ENCODE assay signal across 8 cellular contexts in the genomic region with DNA sequence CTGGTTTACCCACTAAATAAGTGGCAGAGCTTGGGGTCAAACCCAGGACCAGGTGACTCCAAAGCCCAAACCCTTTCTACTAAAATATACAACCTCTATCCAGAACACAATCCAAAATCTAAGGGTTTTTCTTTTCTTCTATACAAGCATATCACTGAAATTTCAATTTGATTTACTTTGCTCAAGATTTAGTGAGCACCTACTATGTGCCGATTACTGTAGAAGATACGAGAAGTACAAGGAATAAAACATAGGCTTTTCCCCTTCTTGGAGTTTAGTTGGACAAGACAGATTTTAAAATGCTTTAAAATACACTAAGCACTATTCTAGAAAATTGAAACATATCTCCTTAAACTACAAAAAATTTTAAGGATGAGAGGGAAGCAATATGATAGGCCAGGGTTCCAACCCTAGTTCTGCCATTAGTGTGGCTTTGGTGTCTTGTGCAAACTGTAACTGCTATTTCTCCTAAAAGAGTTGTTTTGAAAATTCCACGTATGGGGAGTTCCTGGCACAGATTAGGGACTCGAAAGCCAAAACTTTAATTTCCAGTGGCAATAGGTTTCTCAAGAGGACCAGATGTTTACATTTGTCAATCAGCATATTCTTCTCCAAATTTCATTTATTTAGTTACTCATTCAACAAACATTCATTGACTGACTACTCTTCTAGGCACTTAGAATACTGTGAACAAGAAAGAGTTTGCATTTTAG. TPM values are rescaled to one million over a fixed set of nuclear protein-coding genes. Genes with fewer than 3 reads are reported as not detected.
DNase-seq lines count a peak whose midpoint lies in the region; ATAC-seq and TF ChIP-seq lines count a peak whose summit lies in the region.

No MANE protein-coding gene starts in this region.

- H3K9me3 ChIP-seq in mesodermal cell (ENCODE audit: control insufficient read depth, low read length): no peaks in the 10 kb centered on the region

- intact Hi-C loops in posterior cingulate gyrus (cut with DNase I): no loop called here

- H3K4me3 ChIP-seq in astrocyte of the spinal cord (ENCODE audit: low read depth, low read length): peak overlapping the region; percentile 88
- peak overlapping the region; percentile 63 for H3K4me3 ChIP-seq in mesodermal cell (ENCODE audit: extremely low read depth, insufficient read depth, low read length, poor library complexity, severe bottlenecking)

- in situ Hi-C loops in astrocyte of the spinal cord (cut with HindIII; ENCODE audit: low sequenced_read_pairs): no loop called here

- TF ChIP-seq CTCF in astrocyte of the spinal cord (IDR thresholded peaks at IDR 0.05; ENCODE audit: low read depth, low read length): no peak

- H3K36me3 ChIP-seq in mesodermal cell (ENCODE audit: control insufficient read depth, insufficient read depth, low read length): peaks cover 20% of the 10 kb centered on the region

- peaks cover 6% of the 10 kb centered on the region for H3K4me1 ChIP-seq in mesodermal cell (ENCODE audit: control insufficient read depth, insufficient read depth, low read length, poor library complexity, severe bottlenecking)

- WGBS in mesodermal cell (ENCODE audit: insufficient coverage in 2 of 2), 2 experiments: 95 to 96% methylated on average over 2 of the region's 4 CpGs

- DNase-seq in AG08395 (ENCODE audit: low spot score) (peak; percentile 42), HS-27A (ENCODE audit: low read depth) (peak; percentile 49), astrocyte of the spinal cord (ENCODE audit: low read depth, low spot score) (peak; percentile 26), NCI-H2107 treated with DMSO at 0.1 percent for 48 hours (lab: John Stamatoyannopoulos, UW; ENCODE audit: unreplicated experiment) (no peak), posterior cingulate gyrus (no peak)

- H3K27ac ChIP-seq in mesodermal cell (ENCODE audit: low read depth, low read length, severe bottlenecking): no peak overlapping the region

- ATAC-seq in HG03342 (IDR thresholded peaks at IDR 0.05; ENCODE audit: unreplicated experiment) (no peak), HG03139 (IDR thresholded peaks at IDR 0.05; ENCODE audit: unreplicated experiment) (no peak)

RNA-seq across cellular contexts. Expression of a gene that starts 2.6 kb away (rescaled TPM):
- polyA plus RNA-seq in mesodermal cell (2013, experiment 1 of 2): 14.4 TPM
- 13.4 TPM for polyA plus RNA-seq in mesodermal cell (2013, experiment 2 of 2)

RNA-seq across cellular contexts. Expression of a gene that starts 2.8 kb away (rescaled TPM):
- polyA plus RNA-seq in mesodermal cell (2013, experiment 1 of 2): 59.8 TPM
- 59.0 TPM for polyA plus RNA-seq in mesodermal cell (2013, experiment 2 of 2)

RNA-seq across cellular contexts. Expression of a gene that starts 16.4 kb away (rescaled TPM):
- polyA plus RNA-seq in mesodermal cell (2013, experiment 1 of 2): 0.92 TPM
- polyA plus RNA-seq in mesodermal cell (2013, experiment 2 of 2): 0.96 TPM

Comparison
In these comparisons a context has a peak if more than half of its experiments do, and no peak if none do; other contexts are left out.
1. DNase-seq: peak in AG08395 (single experiment), HS-27A (single experiment) and astrocyte of the spinal cord (single experiment); none in NCI-H2107 treated with DMSO at 0.1 percent for 48 hours (single experiment) and posterior cingulate gyrus (0 of 10).